1 cellular context compared by ENCODE assay signal in the genomic region with DNA sequence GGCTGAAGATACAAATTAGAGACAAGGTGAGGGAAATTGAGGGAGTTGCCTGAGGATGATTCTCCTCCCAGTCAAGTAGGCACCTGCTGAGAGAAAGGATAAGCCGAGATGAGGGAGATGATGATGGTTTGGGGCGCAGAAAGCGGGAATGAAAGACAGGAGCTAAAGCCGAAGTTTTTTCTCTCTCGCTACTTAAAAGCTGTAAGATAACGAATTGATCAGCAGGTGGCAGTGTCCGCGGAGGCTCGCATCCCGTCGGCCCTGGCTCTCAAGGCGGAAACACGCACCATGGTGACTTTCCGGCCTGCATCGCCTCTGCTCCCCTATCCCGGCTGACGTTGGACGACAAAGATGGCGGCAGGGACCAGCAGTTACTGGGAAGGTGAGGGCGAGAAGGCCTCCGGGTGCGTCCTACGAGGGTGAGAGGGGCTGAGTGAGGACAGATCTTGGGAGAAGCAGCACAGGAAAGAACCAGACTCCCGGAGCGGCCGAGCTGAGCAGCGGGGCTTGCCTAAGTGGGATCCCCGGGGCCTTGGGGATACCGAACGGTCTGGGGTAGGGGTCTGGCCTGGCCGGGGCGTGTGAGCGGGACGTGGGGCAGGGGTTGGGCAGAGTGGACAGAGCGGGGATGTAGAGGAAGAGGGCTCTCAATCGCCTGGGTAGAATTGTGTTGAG.
TF ChIP-seq lines count a peak whose summit lies in the region.

A gene (plus strand): TSS at position 326 of the 675 bp plus-strand sequence. CDS start 26 bp downstream, at position 352.

TF ChIP-seq in K562, 482 proteins besides CTCF, POLR2A, EP300 and RAD21 (continued from another document and continues in another):
- TF ChIP-seq, protein P1, sequence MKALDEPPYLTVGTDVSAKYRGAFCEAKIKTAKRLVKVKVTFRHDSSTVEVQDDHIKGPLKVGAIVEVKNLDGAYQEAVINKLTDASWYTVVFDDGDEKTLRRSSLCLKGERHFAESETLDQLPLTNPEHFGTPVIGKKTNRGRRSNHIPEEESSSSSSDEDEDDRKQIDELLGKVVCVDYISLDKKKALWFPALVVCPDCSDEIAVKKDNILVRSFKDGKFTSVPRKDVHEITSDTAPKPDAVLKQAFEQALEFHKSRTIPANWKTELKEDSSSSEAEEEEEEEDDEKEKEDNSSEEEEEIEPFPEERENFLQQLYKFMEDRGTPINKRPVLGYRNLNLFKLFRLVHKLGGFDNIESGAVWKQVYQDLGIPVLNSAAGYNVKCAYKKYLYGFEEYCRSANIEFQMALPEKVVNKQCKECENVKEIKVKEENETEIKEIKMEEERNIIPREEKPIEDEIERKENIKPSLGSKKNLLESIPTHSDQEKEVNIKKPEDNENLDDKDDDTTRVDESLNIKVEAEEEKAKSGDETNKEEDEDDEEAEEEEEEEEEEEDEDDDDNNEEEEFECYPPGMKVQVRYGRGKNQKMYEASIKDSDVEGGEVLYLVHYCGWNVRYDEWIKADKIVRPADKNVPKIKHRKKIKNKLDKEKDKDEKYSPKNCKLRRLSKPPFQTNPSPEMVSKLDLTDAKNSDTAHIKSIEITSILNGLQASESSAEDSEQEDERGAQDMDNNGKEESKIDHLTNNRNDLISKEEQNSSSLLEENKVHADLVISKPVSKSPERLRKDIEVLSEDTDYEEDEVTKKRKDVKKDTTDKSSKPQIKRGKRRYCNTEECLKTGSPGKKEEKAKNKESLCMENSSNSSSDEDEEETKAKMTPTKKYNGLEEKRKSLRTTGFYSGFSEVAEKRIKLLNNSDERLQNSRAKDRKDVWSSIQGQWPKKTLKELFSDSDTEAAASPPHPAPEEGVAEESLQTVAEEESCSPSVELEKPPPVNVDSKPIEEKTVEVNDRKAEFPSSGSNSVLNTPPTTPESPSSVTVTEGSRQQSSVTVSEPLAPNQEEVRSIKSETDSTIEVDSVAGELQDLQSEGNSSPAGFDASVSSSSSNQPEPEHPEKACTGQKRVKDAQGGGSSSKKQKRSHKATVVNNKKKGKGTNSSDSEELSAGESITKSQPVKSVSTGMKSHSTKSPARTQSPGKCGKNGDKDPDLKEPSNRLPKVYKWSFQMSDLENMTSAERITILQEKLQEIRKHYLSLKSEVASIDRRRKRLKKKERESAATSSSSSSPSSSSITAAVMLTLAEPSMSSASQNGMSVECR (CRISPR knock-in tag; IDR thresholded peaks at IDR 0.05): 0 out of 2 replicates have a peak, but pooled peaks have one; percentile 39
- TF ChIP-seq ZNF239 (CRISPR knock-in tag; IDR thresholded peaks at IDR 0.05): no peak
- no peak for TF ChIP-seq ZNF121 (CRISPR knock-in tag; conservative IDR thresholded peaks at IDR 0.05)
- no peak for TF ChIP-seq HSF4 (CRISPR knock-in tag; IDR thresholded peaks at IDR 0.05; ENCODE audit: borderline replicate concordance)
- TF ChIP-seq, protein P2, sequence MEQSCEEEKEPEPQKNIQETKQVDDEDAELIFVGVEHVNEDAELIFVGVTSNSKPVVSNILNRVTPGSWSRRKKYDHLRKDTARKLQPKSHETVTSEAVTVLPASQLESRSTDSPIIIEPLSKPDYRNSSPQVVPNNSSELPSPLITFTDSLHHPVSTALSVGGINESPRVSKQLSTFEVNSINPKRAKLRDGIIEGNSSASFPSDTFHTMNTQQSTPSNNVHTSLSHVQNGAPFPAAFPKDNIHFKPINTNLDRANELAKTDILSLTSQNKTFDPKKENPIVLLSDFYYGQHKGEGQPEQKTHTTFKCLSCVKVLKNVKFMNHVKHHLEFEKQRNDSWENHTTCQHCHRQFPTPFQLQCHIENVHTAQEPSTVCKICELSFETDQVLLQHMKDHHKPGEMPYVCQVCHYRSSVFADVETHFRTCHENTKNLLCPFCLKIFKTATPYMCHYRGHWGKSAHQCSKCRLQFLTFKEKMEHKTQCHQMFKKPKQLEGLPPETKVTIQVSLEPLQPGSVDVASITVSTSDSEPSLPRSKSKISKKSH (CRISPR knock-in tag; IDR thresholded peaks at IDR 0.05): no peak
- no peak for TF ChIP-seq ZSCAN32 (CRISPR knock-in tag; IDR thresholded peaks at IDR 0.05)
- TF ChIP-seq NFATC3 (IDR thresholded peaks at IDR 0.05): no peak
- no peak for TF ChIP-seq EWSR1 (IDR thresholded peaks at IDR 0.05; ENCODE audit: borderline replicate concordance, low read depth, partially characterized antibody)
- no peak for TF ChIP-seq LEF1 (IDR thresholded peaks at IDR 0.05)
- no peak for TF ChIP-seq PHTF2 (CRISPR knock-in tag; IDR thresholded peaks at IDR 0.05)
- TF ChIP-seq HEY1 (CRISPR knock-in tag; IDR thresholded peaks at IDR 0.05; ENCODE audit: borderline replicate concordance): no peak
- TF ChIP-seq NR4A1 (CRISPR knock-in tag; IDR thresholded peaks at IDR 0.05): no peak
- 0 out of 2 replicates have a peak, but pooled peaks have one; percentile 33 for TF ChIP-seq NR4A1 (tag; IDR thresholded peaks at IDR 0.05)
- TF ChIP-seq ZNF586 (CRISPR knock-in tag; conservative IDR thresholded peaks at IDR 0.05): no peak
- TF ChIP-seq GATAD2B (IDR thresholded peaks at IDR 0.05; ENCODE audit: borderline replicate concordance): no peak
- TF ChIP-seq EGR1 (conservative IDR thresholded peaks at IDR 0.05): no peak
- TF ChIP-seq ZNF584 (CRISPR knock-in tag; IDR thresholded peaks at IDR 0.05; ENCODE audit: low read depth): no peak
- TF ChIP-seq, protein P3, sequence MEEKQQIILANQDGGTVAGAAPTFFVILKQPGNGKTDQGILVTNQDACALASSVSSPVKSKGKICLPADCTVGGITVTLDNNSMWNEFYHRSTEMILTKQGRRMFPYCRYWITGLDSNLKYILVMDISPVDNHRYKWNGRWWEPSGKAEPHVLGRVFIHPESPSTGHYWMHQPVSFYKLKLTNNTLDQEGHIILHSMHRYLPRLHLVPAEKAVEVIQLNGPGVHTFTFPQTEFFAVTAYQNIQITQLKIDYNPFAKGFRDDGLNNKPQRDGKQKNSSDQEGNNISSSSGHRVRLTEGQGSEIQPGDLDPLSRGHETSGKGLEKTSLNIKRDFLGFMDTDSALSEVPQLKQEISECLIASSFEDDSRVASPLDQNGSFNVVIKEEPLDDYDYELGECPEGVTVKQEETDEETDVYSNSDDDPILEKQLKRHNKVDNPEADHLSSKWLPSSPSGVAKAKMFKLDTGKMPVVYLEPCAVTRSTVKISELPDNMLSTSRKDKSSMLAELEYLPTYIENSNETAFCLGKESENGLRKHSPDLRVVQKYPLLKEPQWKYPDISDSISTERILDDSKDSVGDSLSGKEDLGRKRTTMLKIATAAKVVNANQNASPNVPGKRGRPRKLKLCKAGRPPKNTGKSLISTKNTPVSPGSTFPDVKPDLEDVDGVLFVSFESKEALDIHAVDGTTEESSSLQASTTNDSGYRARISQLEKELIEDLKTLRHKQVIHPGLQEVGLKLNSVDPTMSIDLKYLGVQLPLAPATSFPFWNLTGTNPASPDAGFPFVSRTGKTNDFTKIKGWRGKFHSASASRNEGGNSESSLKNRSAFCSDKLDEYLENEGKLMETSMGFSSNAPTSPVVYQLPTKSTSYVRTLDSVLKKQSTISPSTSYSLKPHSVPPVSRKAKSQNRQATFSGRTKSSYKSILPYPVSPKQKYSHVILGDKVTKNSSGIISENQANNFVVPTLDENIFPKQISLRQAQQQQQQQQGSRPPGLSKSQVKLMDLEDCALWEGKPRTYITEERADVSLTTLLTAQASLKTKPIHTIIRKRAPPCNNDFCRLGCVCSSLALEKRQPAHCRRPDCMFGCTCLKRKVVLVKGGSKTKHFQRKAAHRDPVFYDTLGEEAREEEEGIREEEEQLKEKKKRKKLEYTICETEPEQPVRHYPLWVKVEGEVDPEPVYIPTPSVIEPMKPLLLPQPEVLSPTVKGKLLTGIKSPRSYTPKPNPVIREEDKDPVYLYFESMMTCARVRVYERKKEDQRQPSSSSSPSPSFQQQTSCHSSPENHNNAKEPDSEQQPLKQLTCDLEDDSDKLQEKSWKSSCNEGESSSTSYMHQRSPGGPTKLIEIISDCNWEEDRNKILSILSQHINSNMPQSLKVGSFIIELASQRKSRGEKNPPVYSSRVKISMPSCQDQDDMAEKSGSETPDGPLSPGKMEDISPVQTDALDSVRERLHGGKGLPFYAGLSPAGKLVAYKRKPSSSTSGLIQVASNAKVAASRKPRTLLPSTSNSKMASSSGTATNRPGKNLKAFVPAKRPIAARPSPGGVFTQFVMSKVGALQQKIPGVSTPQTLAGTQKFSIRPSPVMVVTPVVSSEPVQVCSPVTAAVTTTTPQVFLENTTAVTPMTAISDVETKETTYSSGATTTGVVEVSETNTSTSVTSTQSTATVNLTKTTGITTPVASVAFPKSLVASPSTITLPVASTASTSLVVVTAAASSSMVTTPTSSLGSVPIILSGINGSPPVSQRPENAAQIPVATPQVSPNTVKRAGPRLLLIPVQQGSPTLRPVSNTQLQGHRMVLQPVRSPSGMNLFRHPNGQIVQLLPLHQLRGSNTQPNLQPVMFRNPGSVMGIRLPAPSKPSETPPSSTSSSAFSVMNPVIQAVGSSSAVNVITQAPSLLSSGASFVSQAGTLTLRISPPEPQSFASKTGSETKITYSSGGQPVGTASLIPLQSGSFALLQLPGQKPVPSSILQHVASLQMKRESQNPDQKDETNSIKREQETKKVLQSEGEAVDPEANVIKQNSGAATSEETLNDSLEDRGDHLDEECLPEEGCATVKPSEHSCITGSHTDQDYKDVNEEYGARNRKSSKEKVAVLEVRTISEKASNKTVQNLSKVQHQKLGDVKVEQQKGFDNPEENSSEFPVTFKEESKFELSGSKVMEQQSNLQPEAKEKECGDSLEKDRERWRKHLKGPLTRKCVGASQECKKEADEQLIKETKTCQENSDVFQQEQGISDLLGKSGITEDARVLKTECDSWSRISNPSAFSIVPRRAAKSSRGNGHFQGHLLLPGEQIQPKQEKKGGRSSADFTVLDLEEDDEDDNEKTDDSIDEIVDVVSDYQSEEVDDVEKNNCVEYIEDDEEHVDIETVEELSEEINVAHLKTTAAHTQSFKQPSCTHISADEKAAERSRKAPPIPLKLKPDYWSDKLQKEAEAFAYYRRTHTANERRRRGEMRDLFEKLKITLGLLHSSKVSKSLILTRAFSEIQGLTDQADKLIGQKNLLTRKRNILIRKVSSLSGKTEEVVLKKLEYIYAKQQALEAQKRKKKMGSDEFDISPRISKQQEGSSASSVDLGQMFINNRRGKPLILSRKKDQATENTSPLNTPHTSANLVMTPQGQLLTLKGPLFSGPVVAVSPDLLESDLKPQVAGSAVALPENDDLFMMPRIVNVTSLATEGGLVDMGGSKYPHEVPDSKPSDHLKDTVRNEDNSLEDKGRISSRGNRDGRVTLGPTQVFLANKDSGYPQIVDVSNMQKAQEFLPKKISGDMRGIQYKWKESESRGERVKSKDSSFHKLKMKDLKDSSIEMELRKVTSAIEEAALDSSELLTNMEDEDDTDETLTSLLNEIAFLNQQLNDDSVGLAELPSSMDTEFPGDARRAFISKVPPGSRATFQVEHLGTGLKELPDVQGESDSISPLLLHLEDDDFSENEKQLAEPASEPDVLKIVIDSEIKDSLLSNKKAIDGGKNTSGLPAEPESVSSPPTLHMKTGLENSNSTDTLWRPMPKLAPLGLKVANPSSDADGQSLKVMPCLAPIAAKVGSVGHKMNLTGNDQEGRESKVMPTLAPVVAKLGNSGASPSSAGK (IDR thresholded peaks at IDR 0.05): no peak
- no peak for TF ChIP-seq PTRF (tag; IDR thresholded peaks at IDR 0.05)
- no peak for TF ChIP-seq KLF6 (CRISPR knock-in tag; IDR thresholded peaks at IDR 0.05; ENCODE audit: borderline replicate concordance)
- TF ChIP-seq CREBBP (IDR thresholded peaks at IDR 0.05; ENCODE audit: low read depth, low read length): no peak
- TF ChIP-seq, protein P4, sequence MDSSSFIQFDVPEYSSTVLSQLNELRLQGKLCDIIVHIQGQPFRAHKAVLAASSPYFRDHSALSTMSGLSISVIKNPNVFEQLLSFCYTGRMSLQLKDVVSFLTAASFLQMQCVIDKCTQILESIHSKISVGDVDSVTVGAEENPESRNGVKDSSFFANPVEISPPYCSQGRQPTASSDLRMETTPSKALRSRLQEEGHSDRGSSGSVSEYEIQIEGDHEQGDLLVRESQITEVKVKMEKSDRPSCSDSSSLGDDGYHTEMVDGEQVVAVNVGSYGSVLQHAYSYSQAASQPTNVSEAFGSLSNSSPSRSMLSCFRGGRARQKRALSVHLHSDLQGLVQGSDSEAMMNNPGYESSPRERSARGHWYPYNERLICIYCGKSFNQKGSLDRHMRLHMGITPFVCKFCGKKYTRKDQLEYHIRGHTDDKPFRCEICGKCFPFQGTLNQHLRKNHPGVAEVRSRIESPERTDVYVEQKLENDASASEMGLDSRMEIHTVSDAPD (CRISPR knock-in tag; IDR thresholded peaks at IDR 0.05): no peak
- TF ChIP-seq, protein P5, sequence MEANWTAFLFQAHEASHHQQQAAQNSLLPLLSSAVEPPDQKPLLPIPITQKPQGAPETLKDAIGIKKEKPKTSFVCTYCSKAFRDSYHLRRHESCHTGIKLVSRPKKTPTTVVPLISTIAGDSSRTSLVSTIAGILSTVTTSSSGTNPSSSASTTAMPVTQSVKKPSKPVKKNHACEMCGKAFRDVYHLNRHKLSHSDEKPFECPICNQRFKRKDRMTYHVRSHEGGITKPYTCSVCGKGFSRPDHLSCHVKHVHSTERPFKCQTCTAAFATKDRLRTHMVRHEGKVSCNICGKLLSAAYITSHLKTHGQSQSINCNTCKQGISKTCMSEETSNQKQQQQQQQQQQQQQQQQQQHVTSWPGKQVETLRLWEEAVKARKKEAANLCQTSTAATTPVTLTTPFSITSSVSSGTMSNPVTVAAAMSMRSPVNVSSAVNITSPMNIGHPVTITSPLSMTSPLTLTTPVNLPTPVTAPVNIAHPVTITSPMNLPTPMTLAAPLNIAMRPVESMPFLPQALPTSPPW (CRISPR knock-in tag; IDR thresholded peaks at IDR 0.05): 0 out of 2 replicates have a peak, but pooled peaks have one; percentile 6
- no peak for TF ChIP-seq ILK (tag; IDR thresholded peaks at IDR 0.05; ENCODE audit: borderline replicate concordance, low read depth)
- TF ChIP-seq KDM5B (IDR thresholded peaks at IDR 0.05; ENCODE audit: insufficient replicate concordance, low read depth, low read length): peak; percentile 91
- no peak for TF ChIP-seq PYGO2 (tag; IDR thresholded peaks at IDR 0.05)
- TF ChIP-seq SUPT5H (IDR thresholded peaks at IDR 0.05): peak; percentile 98
- TF ChIP-seq SMARCE1 (IDR thresholded peaks at IDR 0.05): 0 out of 2 replicates have a peak, but pooled peaks have one; percentile 14
- TF ChIP-seq, protein P6, sequence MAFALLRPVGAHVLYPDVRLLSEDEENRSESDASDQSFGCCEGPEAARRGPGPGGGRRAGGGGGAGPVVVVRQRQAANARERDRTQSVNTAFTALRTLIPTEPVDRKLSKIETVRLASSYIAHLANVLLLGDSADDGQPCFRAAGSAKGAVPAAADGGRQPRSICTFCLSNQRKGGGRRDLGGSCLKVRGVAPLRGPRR (CRISPR knock-in tag; IDR thresholded peaks at IDR 0.05): no peak
- peak; percentile 61 for TF ChIP-seq NFIC (IDR thresholded peaks at IDR 0.05)
- TF ChIP-seq NR2F6 (CRISPR knock-in tag; IDR thresholded peaks at IDR 0.05): no peak
- TF ChIP-seq SMARCC2 (IDR thresholded peaks at IDR 0.05; ENCODE audit: low read depth): no peak
